29 cellular contexts compared by ENCODE assay signal in the genomic region with DNA sequence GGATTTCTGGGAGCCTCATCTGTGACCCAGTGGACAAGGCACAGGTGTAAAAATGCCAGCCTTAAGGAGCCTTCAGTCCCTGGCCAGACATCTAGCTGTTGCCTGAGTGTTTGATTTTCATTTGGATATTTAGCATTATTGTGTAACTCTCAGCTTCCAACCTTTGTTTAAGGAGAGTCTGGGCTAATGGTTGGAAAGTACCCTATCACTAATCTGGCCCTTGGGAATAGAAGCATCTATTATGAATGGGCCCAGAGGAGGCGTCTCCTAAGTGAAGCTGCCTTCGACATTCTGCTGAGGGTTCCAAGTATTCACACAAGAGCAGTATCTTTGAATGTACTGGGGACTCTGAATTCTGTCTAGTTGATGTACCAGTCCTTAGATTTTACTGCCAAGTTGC. TPM values are rescaled to one million over a fixed set of nuclear protein-coding genes. Genes with fewer than 3 reads are reported as not detected.
"Had no signal": no experiment of that assay in that cellular context is flagged by ENCODE, and none has a peak within 500 bp of the region (broad histone marks: within the 10 kb centered on the region; RNA-seq: fewer than 3 reads in every experiment).

No MANE protein-coding gene starts in this region.

- ATAC-seq: activated naive CD4-positive, alpha-beta T cell treated with anti-CD3 and anti-CD28 coated beads, Interleukin-2, amount 50 U/mL, for 72 hours; activated T-cell treated with anti-CD3 and anti-CD28 coated beads, Interleukin-2, amount 50 U/mL, for 72 hours; gastrocnemius medialis; left ventricle myocardium superior; sciatic nerve; stimulated activated naive CD8-positive, alpha-beta T cell treated with anti-CD3 and anti-CD28 coated beads, Interleukin-15, Interleukin-2, amounts not matched to agents 100 U/mL and 50 U/mL, for 24 hours had no signal

- H3K27ac ChIP-seq: colonic mucosa, epithelial cell of prostate, esophagus squamous epithelium, gastrocnemius medialis, neutrophil, ovary, prostate gland, skin epidermis, testis, transverse colon had no signal

- H3K27me3 ChIP-seq: colonic mucosa, esophagus squamous epithelium, gastrocnemius medialis, ovary, testis had no signal

- H3K9me3 ChIP-seq: colonic mucosa, esophagus squamous epithelium, gastrocnemius medialis, neutrophil, ovary, prostate gland, testis, transverse colon had no signal

- H3K36me3 ChIP-seq: colonic mucosa, esophagus squamous epithelium, gastrocnemius medialis, neutrophil, ovary, prostate gland, transverse colon had no signal

- H3K4me1 ChIP-seq: colonic mucosa, gastrocnemius medialis, prostate gland, testis had no signal

- H3K4me3 ChIP-seq: colonic mucosa, esophagus squamous epithelium, gastrocnemius medialis, ovary, prostate gland, skin epidermis, testis, transverse colon had no signal

- DNase-seq: activated CD4-positive, alpha-beta T cell treated with anti-CD3 and anti-CD28 coated beads for 4 hours; activated CD4-positive, alpha-beta T cell treated with anti-CD3 and anti-CD28 coated beads, Interleukin-2, amount 50 U/mL, for 4 hours; activated naive CD4-positive, alpha-beta T cell; activated T-cell treated with anti-CD3 and anti-CD28 coated beads for 4 hours; activated T-cell treated with anti-CD3 and anti-CD28 coated beads, Interleukin-2, amount 50 U/mL, for 72 hours; anterior cingulate cortex; cerebellar nuclear complex; colonic mucosa; effector CD8-positive, alpha-beta T cell; esophagus squamous epithelium; gastrocnemius medialis; glutamatergic neuron; left ventricle myocardium superior; mammary epithelial cell; naive B cell; nephron progenitor cell; ovary; retina; stimulated activated CD4-positive, alpha-beta T cell treated with anti-CD3 and anti-CD28 coated beads, Interleukin-12 subunit alpha, Interleukin-12 subunit beta, amount 100 ng/mL, for 4 hours; stimulated activated CD4-positive, alpha-beta T cell treated with anti-CD3 and anti-CD28 coated beads, Interleukin-4, amount 100 ng/mL, for 1 hour; stimulated activated naive CD8-positive, alpha-beta T cell treated with anti-CD3 and anti-CD28 coated beads, Interleukin-15, Interleukin-2, amounts not matched to agents 100 U/mL and 50 U/mL, for 24 hours; testis; transverse colon had no signal

RNA-seq across cellular contexts. Expression of a gene that starts 7.1 kb away (rescaled TPM):
- total RNA-seq: activated naive CD4-positive, alpha-beta T cell treated with anti-CD3 and anti-CD28 coated beads, Interleukin-2, amount 50 U/mL, for 72 hours; activated T-cell treated with anti-CD3 and anti-CD28 coated beads, Interleukin-2, amount 50 U/mL, for 72 hours had no signal
